Comparison of ENCODE assay signal across 8 cellular contexts in the genomic region with DNA sequence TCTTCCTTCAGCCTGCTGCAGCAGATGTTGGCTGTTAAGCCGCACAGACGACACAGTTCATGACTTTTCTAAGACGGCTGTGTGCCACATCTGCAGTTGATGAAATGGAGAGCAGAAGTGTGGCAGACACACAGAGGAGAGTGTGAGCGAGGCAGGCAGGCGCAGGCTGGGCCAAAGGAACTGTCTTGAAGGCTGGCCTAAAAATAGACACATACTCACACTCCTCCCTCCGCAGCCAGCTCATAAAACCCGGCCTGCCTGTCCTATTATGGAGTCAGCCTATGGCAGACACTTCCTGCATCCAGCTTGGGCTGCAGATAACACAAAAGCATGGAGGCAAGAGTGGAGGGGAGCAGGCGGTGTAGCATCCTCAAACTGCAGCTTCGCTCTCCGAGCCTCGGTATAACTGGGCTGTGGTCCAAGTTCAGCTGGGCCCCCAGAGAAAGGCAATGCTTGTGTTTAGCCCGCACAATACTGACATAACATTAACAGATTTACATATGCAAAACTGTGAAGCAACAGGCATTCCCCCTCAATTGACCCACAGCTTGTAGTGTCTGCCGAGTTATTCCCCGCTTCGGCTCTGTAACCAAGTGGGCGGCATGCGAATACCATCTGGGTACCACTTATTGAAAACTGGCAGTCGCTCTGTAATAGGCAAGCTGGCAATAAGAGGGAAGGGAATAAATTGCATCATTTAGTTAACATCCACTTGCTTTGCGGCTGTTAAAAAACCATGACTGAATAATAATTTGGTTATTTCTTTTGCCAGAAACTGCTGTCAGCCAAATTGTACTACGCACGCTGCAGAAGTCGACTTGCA. TPM values are rescaled to one million over a fixed set of nuclear protein-coding genes. Genes with fewer than 3 reads are reported as not detected.
DNase-seq lines count a peak whose midpoint lies in the region; ATAC-seq and TF ChIP-seq lines count a peak whose summit lies in the region.

No MANE protein-coding gene starts in this region.

- peak overlapping the region; percentile 82 for H3K27ac Mint-ChIP-seq in mesothelial cell of epicardium

- no peaks in the 10 kb centered on the region for H3K27me3 ChIP-seq in PC-3 (ENCODE audit: low read length)
- H3K27me3 ChIP-seq in duodenal mucosa (ENCODE audit: control insufficient read depth in 1 of 2, insufficient read depth in 2 of 2, low read length in 2 of 2) = no peaks in the 10 kb centered on the region
- H3K27me3 ChIP-seq in aorta (ENCODE audit: control insufficient read depth in 1 of 2, insufficient read depth in 2 of 2, low read length in 1 of 2) = no peaks in the 10 kb centered on the region

- H3K9ac ChIP-seq in PC-3 (ENCODE audit: low read length) (no peak overlapping the region), duodenal mucosa (ENCODE audit: low read depth in 1 of 2, low read length in 2 of 2) (peak overlapping the region in 1 of 2 donors; percentile 20)

- peak overlapping the region; percentile 44 for H3K4me2 ChIP-seq in PC-3 (ENCODE audit: low read length)

- peaks cover 18% of the 10 kb centered on the region for H3K4me1 ChIP-seq in PC-3 (ENCODE audit: insufficient read depth, low read length)
- H3K4me1 ChIP-seq in duodenal mucosa (ENCODE audit: control insufficient read depth in 1 of 2, insufficient read depth in 2 of 2, low read length in 2 of 2) = peaks cover 12 to 16% of the 10 kb centered on the region in 2 donors
- H3K4me1 ChIP-seq in aorta (ENCODE audit: control insufficient read depth in 1 of 2, insufficient read depth in 2 of 2, low read length in 2 of 2) = peaks cover 3 to 6% of the 10 kb centered on the region in 2 donors

- TF ChIP-seq CTCF in PC-3 (conservative IDR thresholded peaks at IDR 0.05; ENCODE audit: low read depth, low read length) (no peak), mesothelial cell of epicardium (IDR thresholded peaks at IDR 0.05; ENCODE audit: unreplicated experiment) (no peak)

- no TSS peak for BruUV-seq in PC-3 (replicated peaks; lab: Mats Ljungman, UMichigan)

- POLR2A ChIA-PET in PC-3 (lab: Charles Lee; ENCODE audit: unreplicated experiment) = no interaction called here

- H3K4me1 Mint-ChIP-seq in mesothelial cell of epicardium = peaks cover 41% of the 10 kb centered on the region

- WGBS in aorta, 2 donors = 1 to 4% methylated on average over 22 of the region's 22 CpGs

- peak overlapping the region; percentile 40 for H3K4me3 Mint-ChIP-seq in mesothelial cell of epicardium

- H4K20me1 ChIP-seq in PC-3 (ENCODE audit: low read length) = no peaks in the 10 kb centered on the region

- intact Hi-C loops in PC-3 (cut with micrococcal nuclease) (no loop called here), aorta (cut with DNase I) (loop anchor here in 1 of 2 donors (5.0 kb wide), 1 partner anchor 35 kb away; no protein-coding TSS in a partner anchor)

- DNase-seq in PC-3 (peak; percentile 60), mesothelial cell of epicardium (ENCODE audit: low spot score in 2 of 2, unreplicated experiment in 2 of 2) (peak in 1 of 2 experiments; percentile 61), aorta (peak; percentile 92 to 94), NCI-H774 (lab: John Stamatoyannopoulos, UW) (no peak), NCI-H146 treated with DMSO at 0.1 percent for 48 hours (lab: John Stamatoyannopoulos, UW; ENCODE audit: unreplicated experiment) (no peak)

- CTCF ChIA-PET in PC-3 (lab: Charles Lee) = no interaction called here

- H3K36me3 ChIP-seq in PC-3 (ENCODE audit: low read depth, low read length) (no peaks in the 10 kb centered on the region), duodenal mucosa (ENCODE audit: control insufficient read depth in 1 of 2, insufficient read depth in 2 of 2, low read length in 2 of 2) (peaks cover 3 to 11% of the 10 kb centered on the region in 2 donors), aorta (ENCODE audit: control insufficient read depth in 1 of 2, insufficient read depth in 2 of 2, low read length in 1 of 2) (no peaks in the 10 kb centered on the region)

- no peaks in the 10 kb centered on the region for H3K9me2 ChIP-seq in PC-3 (replicated peaks; ENCODE audit: low read length)

- H3K36me3 Mint-ChIP-seq in mesothelial cell of epicardium = peaks cover 3% of the 10 kb centered on the region

- H3K79me2 ChIP-seq in PC-3 (ENCODE audit: low read length) = no peaks in the 10 kb centered on the region

- no peaks in the 10 kb centered on the region for H3K9me3 ChIP-seq in PC-3 (ENCODE audit: low read length)
- no peaks in the 10 kb centered on the region for H3K9me3 ChIP-seq in duodenal mucosa (ENCODE audit: control insufficient read depth in 1 of 2, low read length in 2 of 2)
- no peaks in the 10 kb centered on the region for H3K9me3 ChIP-seq in aorta (ENCODE audit: control insufficient read depth, low read length)

- H3K27ac ChIP-seq in PC-3 (ENCODE audit: low read length) (no peak overlapping the region), duodenal mucosa (ENCODE audit: low read depth, low read length) (no peak overlapping the region), aorta (ENCODE audit: low read depth in 1 of 2, low read length in 2 of 2) (peak overlapping the region; percentile 61 to 100)

- H2AFZ ChIP-seq in PC-3 (ENCODE audit: low read length) = peak overlapping the region; percentile 47; the same call in 1 of the 2 replicates

- H3K9me3 Mint-ChIP-seq in mesothelial cell of epicardium = no peaks in the 10 kb centered on the region

- no peaks in the 10 kb centered on the region for H3K27me3 Mint-ChIP-seq in mesothelial cell of epicardium (ENCODE audit: low read depth)

- no peaks in the 10 kb centered on the region for H3F3A ChIP-seq in PC-3 (ENCODE audit: low read length, unreplicated experiment)

- no peak overlapping the region for H3K4me3 ChIP-seq in PC-3 (ENCODE audit: low read length)
- H3K4me3 ChIP-seq in duodenal mucosa (ENCODE audit: low read depth in 1 of 2, low read length in 2 of 2) = peak overlapping the region; percentile 17 to 36
- peak overlapping the region; percentile 22 to 84 for H3K4me3 ChIP-seq in aorta (ENCODE audit: low read length in 2 of 2)

- ATAC-seq in GM18498 (IDR thresholded peaks at IDR 0.05; ENCODE audit: unreplicated experiment) (peak; percentile 73), HG02852 (IDR thresholded peaks at IDR 0.05; ENCODE audit: unreplicated experiment) (peak; percentile 48), PC-3 (peak; percentile 98), aorta (ENCODE audit: low FRiP score) (peak; percentile 93)

RNA-seq across cellular contexts. Expression of gene FOXP1, which starts 40.8 kb away (rescaled TPM):
- 35.3 and 36.0 TPM in 2 replicates for total RNA-seq in PC-3 (2014; rRNA removed)
- total RNA-seq in mesothelial cell of epicardium = 170 to 187 TPM (median 183 TPM) in 3 replicates
- total RNA-seq in aorta = 100 to 1,000 TPM; 187 to 263 TPM
- polyA plus RNA-seq in aorta = 10 to 100 TPM; 15.2 to 33.1 TPM

Comparison
In these comparisons a context has a peak if more than half of its experiments do, and no peak if none do; other contexts are left out.
1. ATAC-seq: peak in every context shown above with its lines; median percentile 98 in PC-3; 93 in aorta; 73 in GM18498; 48 in HG02852.
2. DNase-seq: peak in PC-3 (single experiment) and aorta (2 of 2); none in NCI-H774 (single experiment) and NCI-H146 treated with DMSO at 0.1 percent for 48 hours (single experiment).
3. H3K27ac ChIP-seq: peak in aorta (2 of 2); none in PC-3 (single experiment) and duodenal mucosa (single experiment).